In genomic region chr2:219569635-219570034, GRCh38 we compare ENCODE assay signal across 10 cellular contexts. TPM values are rescaled to one million over a fixed set of nuclear protein-coding genes. Genes with fewer than 3 reads are reported as not detected.
DNase-seq lines count a peak whose midpoint lies in the region; ATAC-seq and TF ChIP-seq lines count a peak whose summit lies in the region.
"Had no signal": no experiment of that assay in that cellular context is flagged by ENCODE, and none has a peak within 500 bp of the region (broad histone marks: within the 10 kb centered on the region; RNA-seq: fewer than 3 reads in every experiment).

No MANE protein-coding gene starts in this region.

- CTCF ChIA-PET in activated CD8-positive, alpha-beta T cell treated with anti-CD3 and anti-CD28 coated beads for 36 hours (lab: Charles Lee) = interaction anchor here (0.8 kb wide), 1 partner anchor 9 kb away, joined by 4 read pairs; no protein-coding TSS in a partner anchor
- CTCF ChIA-PET in activated CD8-positive, alpha-beta T cell treated with anti-CD3 and anti-CD28 coated beads, Interleukin-2, amount 10 ng/mL, durations not matched to agents 7 days and 5 days (lab: Charles Lee) = no interaction called here

- no peak overlapping the region for H2AFZ ChIP-seq in Karpas-422 (ENCODE audit: low read length)

- H3K27ac ChIP-seq in iPS-18a (ENCODE audit: low read length) = no peak overlapping the region
- no peak overlapping the region for H3K27ac ChIP-seq in Karpas-422 (ENCODE audit: low read length)

- POLR2A ChIA-PET in activated CD8-positive, alpha-beta T cell treated with anti-CD3 and anti-CD28 coated beads for 36 hours (lab: Charles Lee) = no interaction called here
- POLR2A ChIA-PET in activated CD8-positive, alpha-beta T cell treated with anti-CD3 and anti-CD28 coated beads, Interleukin-2, amount 10 ng/mL, durations not matched to agents 7 days and 5 days (lab: Charles Lee) = no interaction called here

- no peaks in the 10 kb centered on the region for H3K4me1 Mint-ChIP-seq in activated CD8-positive, alpha-beta T cell treated with anti-CD3 and anti-CD28 coated beads for 36 hours (ENCODE audit: low read depth)
- H3K4me1 Mint-ChIP-seq in activated CD8-positive, alpha-beta T cell treated with anti-CD3 and anti-CD28 coated beads, Interleukin-2, amount 10 ng/mL, durations not matched to agents 7 days and 5 days (ENCODE audit: low read depth) = no peaks in the 10 kb centered on the region
- H3K4me1 Mint-ChIP-seq in T-helper 17 cell = no peaks in the 10 kb centered on the region
- H3K4me1 Mint-ChIP-seq in stimulated activated effector memory CD8-positive, alpha-beta T cell treated with anti-CD3 and anti-CD28 coated beads, Interleukin-12 subunit alpha, Interleukin-12 subunit beta, amount 100 ng/mL, for 72 hours = no peaks in the 10 kb centered on the region

- no peaks in the 10 kb centered on the region for H3K79me2 ChIP-seq in Karpas-422 (ENCODE audit: low read length)

- H3K9ac ChIP-seq in iPS-18a (ENCODE audit: low read length) (no peak overlapping the region), Karpas-422 (ENCODE audit: low read length) (no peak overlapping the region)

- H3K4me2 ChIP-seq in Karpas-422 (ENCODE audit: low read depth, low read length, poor library complexity, severe bottlenecking) = no peak overlapping the region

- peaks cover 38% of the 10 kb centered on the region for H3K27me3 Mint-ChIP-seq in activated CD8-positive, alpha-beta T cell treated with anti-CD3 and anti-CD28 coated beads for 36 hours
- peaks cover 31% of the 10 kb centered on the region for H3K27me3 Mint-ChIP-seq in activated CD8-positive, alpha-beta T cell treated with anti-CD3 and anti-CD28 coated beads, Interleukin-2, amount 10 ng/mL, durations not matched to agents 7 days and 5 days (ENCODE audit: low read depth)
- peaks cover 64% of the 10 kb centered on the region for H3K27me3 Mint-ChIP-seq in T-helper 17 cell

- H3K4me3 ChIP-seq in iPS-18a (ENCODE audit: low read length) (peak overlapping the region; percentile 55), Karpas-422 (ENCODE audit: low read length) (no peak overlapping the region)

- no peak overlapping the region for H3K27ac Mint-ChIP-seq in activated CD8-positive, alpha-beta T cell treated with anti-CD3 and anti-CD28 coated beads for 36 hours
- H3K27ac Mint-ChIP-seq in activated CD8-positive, alpha-beta T cell treated with anti-CD3 and anti-CD28 coated beads, Interleukin-2, amount 10 ng/mL, durations not matched to agents 7 days and 5 days = no peak overlapping the region
- no peak overlapping the region for H3K27ac Mint-ChIP-seq in T-helper 17 cell
- no peak overlapping the region for H3K27ac Mint-ChIP-seq in stimulated activated effector memory CD8-positive, alpha-beta T cell treated with anti-CD3 and anti-CD28 coated beads, Interleukin-12 subunit alpha, Interleukin-12 subunit beta, amount 100 ng/mL, for 72 hours

- H4K20me1 ChIP-seq in Karpas-422 (ENCODE audit: insufficient read depth, low read depth, low read length) = no peaks in the 10 kb centered on the region

- H3K36me3 ChIP-seq in iPS-18a (ENCODE audit: control insufficient read depth, low read depth, low read length) = peaks cover 6% of the 10 kb centered on the region
- no peaks in the 10 kb centered on the region for H3K36me3 ChIP-seq in Karpas-422 (ENCODE audit: insufficient read depth, low read length)

- ATAC-seq in activated CD8-positive, alpha-beta T cell treated with anti-CD3 and anti-CD28 coated beads for 36 hours = no peak
- no peak for ATAC-seq in activated CD8-positive, alpha-beta T cell treated with anti-CD3 and anti-CD28 coated beads, Interleukin-2, amount 10 ng/mL, durations not matched to agents 7 days and 5 days
- ATAC-seq in T-helper 17 cell (no peak), HG02623 (IDR thresholded peaks at IDR 0.05; ENCODE audit: unreplicated experiment) (no peak)
- ATAC-seq in stimulated activated effector memory CD8-positive, alpha-beta T cell treated with anti-CD3 and anti-CD28 coated beads, Interleukin-12 subunit alpha, Interleukin-12 subunit beta, amount 100 ng/mL, for 72 hours = no peak

- H3K27me3 ChIP-seq in iPS-18a (ENCODE audit: control insufficient read depth, insufficient read depth, low read length) (peaks cover 14% of the 10 kb centered on the region), Karpas-422 (ENCODE audit: low read length) (no peaks in the 10 kb centered on the region)

- intact Hi-C loops in activated CD8-positive, alpha-beta T cell treated with anti-CD3 and anti-CD28 coated beads for 36 hours (cut with micrococcal nuclease) = no loop called here

- no peaks in the 10 kb centered on the region for H3K36me3 Mint-ChIP-seq in activated CD8-positive, alpha-beta T cell treated with anti-CD3 and anti-CD28 coated beads for 36 hours (ENCODE audit: low read depth)
- no peaks in the 10 kb centered on the region for H3K36me3 Mint-ChIP-seq in activated CD8-positive, alpha-beta T cell treated with anti-CD3 and anti-CD28 coated beads, Interleukin-2, amount 10 ng/mL, durations not matched to agents 7 days and 5 days (ENCODE audit: low read depth)
- H3K36me3 Mint-ChIP-seq in T-helper 17 cell (ENCODE audit: low read depth) = peaks cover 3% of the 10 kb centered on the region
- no peaks in the 10 kb centered on the region for H3K36me3 Mint-ChIP-seq in stimulated activated effector memory CD8-positive, alpha-beta T cell treated with anti-CD3 and anti-CD28 coated beads, Interleukin-12 subunit alpha, Interleukin-12 subunit beta, amount 100 ng/mL, for 72 hours

- H3K9me3 ChIP-seq in T-helper 17 cell (ENCODE audit: control insufficient read depth, low read length, poor library complexity, severe bottlenecking) (no peaks in the 10 kb centered on the region), iPS-18a (ENCODE audit: control insufficient read depth, low read depth, low read length) (no peaks in the 10 kb centered on the region), Karpas-422 (ENCODE audit: low read length) (no peaks in the 10 kb centered on the region)

- peak overlapping the region; percentile 7 for H3K4me3 Mint-ChIP-seq in activated CD8-positive, alpha-beta T cell treated with anti-CD3 and anti-CD28 coated beads for 36 hours
- H3K4me3 Mint-ChIP-seq in activated CD8-positive, alpha-beta T cell treated with anti-CD3 and anti-CD28 coated beads, Interleukin-2, amount 10 ng/mL, durations not matched to agents 7 days and 5 days = no peak overlapping the region
- peak overlapping the region; percentile 65 for H3K4me3 Mint-ChIP-seq in T-helper 17 cell
- peak overlapping the region; percentile 42 for H3K4me3 Mint-ChIP-seq in stimulated activated effector memory CD8-positive, alpha-beta T cell treated with anti-CD3 and anti-CD28 coated beads, Interleukin-12 subunit alpha, Interleukin-12 subunit beta, amount 100 ng/mL, for 72 hours

- H3K9me2 ChIP-seq in Karpas-422 (replicated peaks; ENCODE audit: insufficient read depth, low read length) = no peaks in the 10 kb centered on the region

- DNase-seq in activated CD8-positive, alpha-beta T cell treated with anti-CD3 and anti-CD28 coated beads for 36 hours = no peak
- no peak for DNase-seq in activated CD8-positive, alpha-beta T cell treated with anti-CD3 and anti-CD28 coated beads, Interleukin-2, amount 10 ng/mL, durations not matched to agents 7 days and 5 days
- DNase-seq in T-helper 17 cell (no peak), RPMI8226 (no peak), Karpas-422 (no peak)
- no peak for DNase-seq in stimulated activated effector memory CD8-positive, alpha-beta T cell treated with anti-CD3 and anti-CD28 coated beads, Interleukin-12 subunit alpha, Interleukin-12 subunit beta, amount 100 ng/mL, for 72 hours (ENCODE audit: low spot score in 2 of 2)
- DNase-seq: ACHN, NCI-H1436 had no signal

- H3K9me3 Mint-ChIP-seq in activated CD8-positive, alpha-beta T cell treated with anti-CD3 and anti-CD28 coated beads for 36 hours = no peaks in the 10 kb centered on the region
- H3K9me3 Mint-ChIP-seq in activated CD8-positive, alpha-beta T cell treated with anti-CD3 and anti-CD28 coated beads, Interleukin-2, amount 10 ng/mL, durations not matched to agents 7 days and 5 days (ENCODE audit: insufficient read depth) = no peaks in the 10 kb centered on the region
- no peaks in the 10 kb centered on the region for H3K9me3 Mint-ChIP-seq in stimulated activated effector memory CD8-positive, alpha-beta T cell treated with anti-CD3 and anti-CD28 coated beads, Interleukin-12 subunit alpha, Interleukin-12 subunit beta, amount 100 ng/mL, for 72 hours

- TF ChIP-seq CTCF in activated CD8-positive, alpha-beta T cell treated with anti-CD3 and anti-CD28 coated beads for 36 hours (IDR thresholded peaks at IDR 0.05) = no peak

- peaks cover 32% of the 10 kb centered on the region for H3K4me1 ChIP-seq in iPS-18a (ENCODE audit: control insufficient read depth, low read depth, low read length)
- H3K4me1 ChIP-seq in Karpas-422 (ENCODE audit: low read length) = no peaks in the 10 kb centered on the region

RNA-seq across cellular contexts. Expression of gene OBSL1, which starts 1.7 kb away (rescaled TPM):
- 1 to 10 TPM; 1.3 to 1.4 TPM for total RNA-seq in activated CD8-positive, alpha-beta T cell treated with anti-CD3 and anti-CD28 coated beads for 36 hours
- total RNA-seq in activated CD8-positive, alpha-beta T cell treated with anti-CD3 and anti-CD28 coated beads, Interleukin-2, amount 10 ng/mL, durations not matched to agents 7 days and 5 days = under 1 TPM; 0.18 to 0.45 TPM
- total RNA-seq in T-helper 17 cell = 1 to 10 TPM in 1 of 2 donors, under 1 TPM in 1; 0.67 to 1.1 TPM
- not detected in 2 replicates for total RNA-seq in Karpas-422 (2014; rRNA removed; shearing (Covaris generic); ENCODE audit: low replicate concordance)

RNA-seq across cellular contexts. Expression of gene INHA, which starts 2.5 kb away (rescaled TPM):
- total RNA-seq in activated CD8-positive, alpha-beta T cell treated with anti-CD3 and anti-CD28 coated beads for 36 hours = not detected
- total RNA-seq in activated CD8-positive, alpha-beta T cell treated with anti-CD3 and anti-CD28 coated beads, Interleukin-2, amount 10 ng/mL, durations not matched to agents 7 days and 5 days = not detected
- not detected for total RNA-seq in T-helper 17 cell
- total RNA-seq in Karpas-422 (2014; rRNA removed; shearing (Covaris generic); ENCODE audit: low replicate concordance) = not detected in 2 replicates

RNA-seq across cellular contexts. Expression of gene TMEM198, which starts 25.8 kb away (rescaled TPM):
- 1 to 10 TPM; 2.1 to 2.2 TPM for total RNA-seq in activated CD8-positive, alpha-beta T cell treated with anti-CD3 and anti-CD28 coated beads for 36 hours
- under 1 TPM; 0.47 to 0.60 TPM for total RNA-seq in activated CD8-positive, alpha-beta T cell treated with anti-CD3 and anti-CD28 coated beads, Interleukin-2, amount 10 ng/mL, durations not matched to agents 7 days and 5 days
- total RNA-seq in T-helper 17 cell = under 1 TPM; 0.42 to 0.77 TPM
- total RNA-seq in Karpas-422 (2014; rRNA removed; shearing (Covaris generic); ENCODE audit: low replicate concordance) = 2.7 and 3.2 TPM in 2 replicates

RNA-seq across cellular contexts. Expression of gene CHPF, which starts 26.0 kb away (rescaled TPM):
- total RNA-seq in activated CD8-positive, alpha-beta T cell treated with anti-CD3 and anti-CD28 coated beads for 36 hours = 10 to 100 TPM; 16.6 to 18.4 TPM
- 1 to 10 TPM; 7.1 to 7.3 TPM for total RNA-seq in activated CD8-positive, alpha-beta T cell treated with anti-CD3 and anti-CD28 coated beads, Interleukin-2, amount 10 ng/mL, durations not matched to agents 7 days and 5 days
- 10 to 100 TPM in 1 of 2 donors, 1 to 10 TPM in 1; 9.4 to 10.4 TPM for total RNA-seq in T-helper 17 cell
- 25.5 and 44.5 TPM in 2 replicates for total RNA-seq in Karpas-422 (2014; rRNA removed; shearing (Covaris generic); ENCODE audit: low replicate concordance)

RNA-seq across cellular contexts. Expression of gene STK11IP, which starts 28.0 kb away (rescaled TPM):
- 10 to 100 TPM; 26.4 to 27.5 TPM for total RNA-seq in activated CD8-positive, alpha-beta T cell treated with anti-CD3 and anti-CD28 coated beads for 36 hours
- total RNA-seq in activated CD8-positive, alpha-beta T cell treated with anti-CD3 and anti-CD28 coated beads, Interleukin-2, amount 10 ng/mL, durations not matched to agents 7 days and 5 days = 10 to 100 TPM; 30.0 to 33.1 TPM
- 10 to 100 TPM; 35.8 to 40.6 TPM for total RNA-seq in T-helper 17 cell
- 19.8 and 24.0 TPM in 2 replicates for total RNA-seq in Karpas-422 (2014; rRNA removed; shearing (Covaris generic); ENCODE audit: low replicate concordance)
